In genomic region chr1:53195913-53196484, GRCh38 we compare ENCODE assay signal across 8 cellular contexts. TPM values are rescaled to one million over a fixed set of nuclear protein-coding genes. Genes with fewer than 3 reads are reported as not detected.
A peak's percentile ranks its signal among the peaks of the same experiment; 100 is the strongest.
DNase-seq lines count a peak whose midpoint lies in the region; ATAC-seq and TF ChIP-seq lines count a peak whose summit lies in the region.

No MANE protein-coding gene starts in this region.

- peak overlapping the region; percentile 86 for H2AFZ ChIP-seq in parathyroid adenoma

- H3K4me3 Mint-ChIP-seq in CD4-positive, alpha-beta T cell, result peak overlapping the region; percentile 90

- H3K27me3 ChIP-seq in CD4-positive, alpha-beta T cell (ENCODE audit: control insufficient read depth, insufficient read depth, low read length), result no peaks in the 10 kb centered on the region
- no peaks in the 10 kb centered on the region for H3K27me3 ChIP-seq in parathyroid adenoma (ENCODE audit: control insufficient read depth, insufficient read depth, low read length)

- CTCF ChIA-PET in CD4-positive, alpha-beta T cell (lab: Charles Lee), result interaction anchor here (3.0 kb wide), 1 partner anchor 14 kb away, joined by 10 read pairs; no protein-coding TSS in a partner anchor
- CTCF ChIA-PET in RWPE1 (lab: Yijun Ruan, JAX), result interaction anchor here (1.0 kb wide), 2 partner anchors 9 to 10 kb away, joined by 4 to 5 read pairs; no protein-coding TSS in a partner anchor

- peak overlapping the region; percentile 97 for H3K4me3 ChIP-seq in parathyroid adenoma (ENCODE audit: low read depth, low read length)

- ATAC-seq in CD4-positive, alpha-beta T cell (ENCODE audit: poor library complexity), result peak; percentile 57
- peak; percentile 11 for ATAC-seq in GM21723 (IDR thresholded peaks at IDR 0.05; ENCODE audit: unreplicated experiment)
- peak; percentile 19 for ATAC-seq in esophagus mucosa

- no peak overlapping the region for H3K9ac ChIP-seq in parathyroid adenoma

- no peak for TF ChIP-seq CTCF in CD4-positive, alpha-beta T cell (IDR thresholded peaks at IDR 0.05)
- TF ChIP-seq CTCF in RWPE1 (conservative IDR thresholded peaks at IDR 0.05; ENCODE audit: low read depth) (no peak), parathyroid adenoma (IDR thresholded peaks at IDR 0.05) (no peak)

- no peaks in the 10 kb centered on the region for H3K9me3 Mint-ChIP-seq in CD4-positive, alpha-beta T cell

- intact Hi-C loops in CD4-positive, alpha-beta T cell (cut with DNase I, micrococcal nuclease), result loop anchor here (1.0 to 10.0 kb wide), 5 partner anchors 24 to 1141 kb away; partner anchors contain the start of genes BTF3L4 (in 1 of the 2), CZIB (in 1 of the 2), MAGOH (in 1 of the 2) and TXNDC12 (in 1 of the 2)

- H3K4me1 Mint-ChIP-seq in CD4-positive, alpha-beta T cell (ENCODE audit: low read depth), result peaks cover 29% of the 10 kb centered on the region

- H3K4me2 ChIP-seq in parathyroid adenoma (ENCODE audit: low read length), result peak overlapping the region; percentile 73

- H3K27me3 Mint-ChIP-seq in CD4-positive, alpha-beta T cell, result no peaks in the 10 kb centered on the region

- peaks cover 11% of the 10 kb centered on the region for H3K4me1 ChIP-seq in parathyroid adenoma

- H3K36me3 Mint-ChIP-seq in CD4-positive, alpha-beta T cell (ENCODE audit: low read depth), result peaks cover 26% of the 10 kb centered on the region

- no peak for DNase-seq in CD4-positive, alpha-beta T cell
- DNase-seq in RWPE1 (ENCODE audit: low spot score), result no peak
- DNase-seq in activated effector memory CD4-positive, alpha-beta T cell treated with anti-CD3 and anti-CD28 coated beads, Interleukin-2, amount 50 U/mL, for 16 hours, result no peak
- no peak for DNase-seq in cerebellum (ENCODE audit: low spot score)
- no peak for DNase-seq in medulla oblongata (ENCODE audit: extremely low spot score)

- H3K27ac ChIP-seq in CD4-positive, alpha-beta T cell (ENCODE audit: low read depth, low read length), result peak overlapping the region; percentile 97
- H3K27ac ChIP-seq in RWPE1 (peak overlapping the region; percentile 85), parathyroid adenoma (peak overlapping the region; percentile 92)

- H3K9me3 ChIP-seq in CD4-positive, alpha-beta T cell (ENCODE audit: control insufficient read depth, low read length), result no peaks in the 10 kb centered on the region
- H3K9me3 ChIP-seq in parathyroid adenoma (ENCODE audit: control insufficient read depth, low read length), result no peaks in the 10 kb centered on the region

- POLR2A ChIA-PET in CD4-positive, alpha-beta T cell (lab: Charles Lee), result interaction anchor here (0.9 to 2.6 kb wide), 5 partner anchors 10 to 42 kb away, joined by 3 to 13 read pairs (median 5); partner anchors contain the start of genes CZIB and MAGOH
- POLR2A ChIA-PET in RWPE1 (lab: Yijun Ruan, JAX; ENCODE audit: low non-redundant PET), result no interaction called here

- no peaks in the 10 kb centered on the region for H3K36me3 ChIP-seq in parathyroid adenoma (ENCODE audit: control insufficient read depth, insufficient read depth, low read length)

- H3K27ac Mint-ChIP-seq in CD4-positive, alpha-beta T cell, result peak overlapping the region; percentile 93

- no peaks in the 10 kb centered on the region for H3K79me2 ChIP-seq in parathyroid adenoma

RNA-seq across cellular contexts. Expression of gene CPT2, which starts 0.6 kb away (rescaled TPM):
- total RNA-seq in CD4-positive, alpha-beta T cell, result 10 to 100 TPM; 10.6 to 12.0 TPM
- total RNA-seq in esophagus mucosa (23.9 TPM), cerebellum (5.8 TPM)

RNA-seq across cellular contexts. Expression of gene CZIB, which starts 24.4 kb away (rescaled TPM):
- 10 to 100 TPM; 28.8 to 28.9 TPM for total RNA-seq in CD4-positive, alpha-beta T cell
- total RNA-seq in esophagus mucosa (28.0 TPM), cerebellum (40.8 TPM)

RNA-seq across cellular contexts. Expression of gene MAGOH, which starts 42.3 kb away (rescaled TPM):
- total RNA-seq in CD4-positive, alpha-beta T cell, result 10 to 100 TPM; 59.1 to 65.2 TPM
- total RNA-seq in esophagus mucosa (30.0 TPM), cerebellum (20.1 TPM)

RNA-seq across cellular contexts. Expression of gene SLC1A7, which starts 53.6 kb away (rescaled TPM):
- not detected for total RNA-seq in CD4-positive, alpha-beta T cell
- not detected for total RNA-seq in esophagus mucosa
- not detected for total RNA-seq in cerebellum
